Comparison of ENCODE assay signal across 10 cellular contexts in genomic region chr10:62036186-62037081, GRCh38.
DNase-seq lines count a peak whose midpoint lies in the region; ATAC-seq and TF ChIP-seq lines count a peak whose summit lies in the region.
"Had no signal": no experiment of that assay in that cellular context is flagged by ENCODE, and none has a peak within 500 bp of the region (broad histone marks: within the 10 kb centered on the region; RNA-seq: fewer than 3 reads in every experiment).

No MANE protein-coding gene starts in this region.

- H3K36me3 ChIP-seq in upper lobe of left lung (no peaks in the 10 kb centered on the region), mucosa of descending colon (ENCODE audit: low read depth) (no peaks in the 10 kb centered on the region)

- H3K36me3 Mint-ChIP-seq in activated naive CD4-positive, alpha-beta T cell treated with anti-CD3 and anti-CD28 coated beads, Interleukin-2, amount 50 U/mL, for 24 hours, result peaks cover 10% of the 10 kb centered on the region

- H3K27me3 ChIP-seq in upper lobe of left lung, result no peaks in the 10 kb centered on the region

- H3K4me3 ChIP-seq in upper lobe of left lung (no peak overlapping the region), mucosa of descending colon (no peak overlapping the region)

- TF ChIP-seq CTCF in upper lobe of left lung (IDR thresholded peaks at IDR 0.05) (no peak), mucosa of descending colon (IDR thresholded peaks at IDR 0.05) (no peak)

- H3K27me3 Mint-ChIP-seq in activated naive CD4-positive, alpha-beta T cell treated with anti-CD3 and anti-CD28 coated beads, Interleukin-2, amount 50 U/mL, for 24 hours, result no peaks in the 10 kb centered on the region

- H3K27ac Mint-ChIP-seq in activated naive CD4-positive, alpha-beta T cell treated with anti-CD3 and anti-CD28 coated beads, Interleukin-2, amount 50 U/mL, for 24 hours, result peak overlapping the region; percentile 94

- peak; percentile 52 for ATAC-seq in SK-N-SH treated with all-trans-retinoic acid at 6 μM for 48 hours
- no peak for ATAC-seq in upper lobe of left lung (ENCODE audit: low FRiP score in 2 of 2)
- ATAC-seq in GM21390 (IDR thresholded peaks at IDR 0.05; ENCODE audit: unreplicated experiment), result no peak
- ATAC-seq in mucosa of descending colon, result no peak

- peaks cover 87% of the 10 kb centered on the region for H3K4me1 Mint-ChIP-seq in activated naive CD4-positive, alpha-beta T cell treated with anti-CD3 and anti-CD28 coated beads, Interleukin-2, amount 50 U/mL, for 24 hours

- H3K4me3 Mint-ChIP-seq in activated naive CD4-positive, alpha-beta T cell treated with anti-CD3 and anti-CD28 coated beads, Interleukin-2, amount 50 U/mL, for 24 hours, result no peak overlapping the region

- intact Hi-C loops in mucosa of descending colon (cut with DNase I, micrococcal nuclease), result loop anchor here (5.0 kb wide), 2 partner anchors 134 to 206 kb away; partner anchors contain the start of gene ARID5B (in 1 of the 2)

- TF ChIP-seq POLR2A in upper lobe of left lung (IDR thresholded peaks at IDR 0.05), result no peak
- no peak for TF ChIP-seq POLR2A in erythroblast (IDR thresholded peaks at IDR 0.05; ENCODE audit: low read length)

- TF ChIP-seq EP300 in upper lobe of left lung (IDR thresholded peaks at IDR 0.05), result no peak

- no peaks in the 10 kb centered on the region for H3K9me3 Mint-ChIP-seq in activated naive CD4-positive, alpha-beta T cell treated with anti-CD3 and anti-CD28 coated beads, Interleukin-2, amount 50 U/mL, for 24 hours

- WGBS in upper lobe of left lung, 2 donors, result 88 to 92% methylated on average over 11 of the region's 11 CpGs

- peak overlapping the region; percentile 34 to 69 (median 64) for H3K27ac ChIP-seq in upper lobe of left lung

- no peak for DNase-seq in activated naive CD4-positive, alpha-beta T cell (lab: John Stamatoyannopoulos, UW)
- DNase-seq in islet precursor cell (peak; percentile 73), upper lobe of left lung (no peak), erythroblast (lab: John Stamatoyannopoulos, UW) (no peak), mucosa of descending colon (no peak)
- DNase-seq: left cardiac atrium, NCI-H510A had no signal

- H3K9me3 ChIP-seq in upper lobe of left lung (no peaks in the 10 kb centered on the region), mucosa of descending colon (no peaks in the 10 kb centered on the region)

- H3K4me1 ChIP-seq in upper lobe of left lung (peaks cover 20 to 35% (median 24%) of the 10 kb centered on the region in 4 donors), mucosa of descending colon (ENCODE audit: low read depth) (peaks cover 24% of the 10 kb centered on the region)

TF ChIP-seq in SK-N-SH treated with all-trans-retinoic acid at 6 μM for 48 hours, 23 proteins besides CTCF, POLR2A, EP300 and RAD21:
- peak; percentile 16 for TF ChIP-seq ISL1 (CRISPR knock-in tag; IDR thresholded peaks at IDR 0.05)
- TF ChIP-seq CSDC2 (CRISPR knock-in tag; IDR thresholded peaks at IDR 0.05), result no peak
